ENCODE assay signal across 19 cellular contexts in the genomic region with DNA sequence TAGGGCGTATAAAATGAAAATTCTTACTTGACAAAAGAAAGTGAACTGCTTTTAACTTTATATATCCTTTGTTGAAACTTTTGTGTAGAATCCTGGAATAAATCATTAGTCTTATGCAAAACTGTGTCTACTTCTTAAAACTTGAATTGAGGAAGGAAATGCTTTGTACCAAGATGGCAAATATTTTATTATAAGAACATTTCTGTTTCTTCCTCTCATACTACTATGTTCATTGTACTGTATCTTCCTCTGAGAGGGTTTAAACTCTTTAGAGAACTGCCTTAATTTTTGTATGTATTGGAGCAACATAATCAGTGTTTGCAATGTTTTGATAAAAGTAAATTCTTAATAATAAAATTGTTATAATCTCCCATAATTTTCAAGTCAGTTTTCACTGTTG. TPM values are rescaled to one million over a fixed set of nuclear protein-coding genes. Genes with fewer than 3 reads are reported as not detected.
DNase-seq lines count a peak whose midpoint lies in the region; ATAC-seq and TF ChIP-seq lines count a peak whose summit lies in the region.
"Had no signal": no experiment of that assay in that cellular context is flagged by ENCODE, and none has a peak within 500 bp of the region (broad histone marks: within the 10 kb centered on the region; RNA-seq: fewer than 3 reads in every experiment).

No MANE protein-coding gene starts in this region.

- no peaks in the 10 kb centered on the region for H3K9me3 ChIP-seq in CD4-positive, alpha-beta memory T cell (ENCODE audit: control insufficient read depth in 1 of 2, low read length in 2 of 2)
- no peaks in the 10 kb centered on the region for H3K9me3 ChIP-seq in naive thymus-derived CD4-positive, alpha-beta T cell (ENCODE audit: control insufficient read depth in 2 of 3, low read length in 3 of 3)
- H3K9me3 ChIP-seq: body of pancreas, esophagus muscularis mucosa, lower lobe of right lung, psoas muscle, SJSA1 had no signal

- peak overlapping the region in 4 of 8 donors; percentile 16 to 70 (median 28) for H3K4me3 Mint-ChIP-seq in CD4-positive, alpha-beta memory T cell
- H3K4me3 Mint-ChIP-seq in activated B cell treated with CpG ODN at 0.5 μM for 24 hours: peak overlapping the region; percentile 55
- peak overlapping the region in 9 of 10 donors; percentile 6 to 94 (median 55) for H3K4me3 Mint-ChIP-seq in naive thymus-derived CD4-positive, alpha-beta T cell
- H3K4me3 Mint-ChIP-seq: nephron had no signal

- peaks cover 19 to 50% of the 10 kb centered on the region in 2 donors for H3K36me3 Mint-ChIP-seq in CD4-positive, alpha-beta memory T cell
- peaks cover 33% of the 10 kb centered on the region for H3K36me3 Mint-ChIP-seq in activated B cell treated with CpG ODN at 0.5 μM for 24 hours (ENCODE audit: low read depth)
- H3K36me3 Mint-ChIP-seq in naive thymus-derived CD4-positive, alpha-beta T cell: peaks cover 4 to 34% (median 27%) of the 10 kb centered on the region in 5 donors

- H3K79me2 ChIP-seq in ACC112 (ENCODE audit: control insufficient read depth, insufficient read depth, low read length, unreplicated experiment): peaks cover 3% of the 10 kb centered on the region

- TF ChIP-seq CTCF in activated B cell treated with CpG ODN at 0.5 μM for 24 hours (IDR thresholded peaks at IDR 0.05): no peak

- H3K4me3 ChIP-seq in ACC112 (ENCODE audit: low read depth, low read length): no peak overlapping the region
- no peak overlapping the region for H3K4me3 ChIP-seq in CD4-positive, alpha-beta memory T cell (ENCODE audit: low read length in 2 of 2)
- no peak overlapping the region for H3K4me3 ChIP-seq in naive thymus-derived CD4-positive, alpha-beta T cell (ENCODE audit: low read length)
- H3K4me3 ChIP-seq: body of pancreas, esophagus muscularis mucosa, lower lobe of right lung, psoas muscle, SJSA1 had no signal

- no peaks in the 10 kb centered on the region for H3K9me3 Mint-ChIP-seq in CD4-positive, alpha-beta memory T cell
- no peaks in the 10 kb centered on the region for H3K9me3 Mint-ChIP-seq in activated B cell treated with CpG ODN at 0.5 μM for 24 hours
- peaks cover 0 to 1% (median 0%) of the 10 kb centered on the region in 11 donors for H3K9me3 Mint-ChIP-seq in naive thymus-derived CD4-positive, alpha-beta T cell
- H3K9me3 Mint-ChIP-seq: nephron had no signal

- peaks cover 57 to 84% (median 73%) of the 10 kb centered on the region in 4 donors for H3K4me1 Mint-ChIP-seq in CD4-positive, alpha-beta memory T cell
- peaks cover 77% of the 10 kb centered on the region for H3K4me1 Mint-ChIP-seq in activated B cell treated with CpG ODN at 0.5 μM for 24 hours
- peaks cover 48 to 95% (median 91%) of the 10 kb centered on the region in 7 donors for H3K4me1 Mint-ChIP-seq in naive thymus-derived CD4-positive, alpha-beta T cell

- ATAC-seq in activated B cell treated with CpG ODN at 0.5 μM for 24 hours (ENCODE audit: low read depth) (peak; percentile 26), GM21529 (IDR thresholded peaks at IDR 0.05; ENCODE audit: unreplicated experiment) (no peak), HG03159 (IDR thresholded peaks at IDR 0.05; ENCODE audit: unreplicated experiment) (no peak)
- no peak for ATAC-seq in naive thymus-derived CD4-positive, alpha-beta T cell
- ATAC-seq: body of pancreas, lower lobe of right lung, psoas muscle had no signal

- intact Hi-C loops in CD4-positive, alpha-beta memory T cell (cut with micrococcal nuclease): loop anchor here (1.0 to 5.0 kb wide), 2 partner anchors 33 to 42 kb away; partner anchors contain the start of gene RASA2
- intact Hi-C loops in activated B cell treated with CpG ODN at 0.5 μM for 24 hours (cut with micrococcal nuclease): no loop called here
- intact Hi-C loops in naive thymus-derived CD4-positive, alpha-beta T cell (cut with micrococcal nuclease): no loop called here

- CTCF ChIA-PET in CD4-positive, alpha-beta memory T cell (lab: Charles Lee; ENCODE audit: partially characterized antibody): no interaction called here
- CTCF ChIA-PET in activated B cell treated with CpG ODN at 0.5 μM for 24 hours (lab: Charles Lee): no interaction called here
- CTCF ChIA-PET in naive thymus-derived CD4-positive, alpha-beta T cell (lab: Charles Lee): no interaction called here

- H3K4me1 ChIP-seq in ACC112 (ENCODE audit: control insufficient read depth, insufficient read depth, low read length, unreplicated experiment): peaks cover 27% of the 10 kb centered on the region
- H3K4me1 ChIP-seq in CD4-positive, alpha-beta memory T cell (ENCODE audit: insufficient read depth, low read length): peaks cover 98% of the 10 kb centered on the region
- H3K4me1 ChIP-seq in naive thymus-derived CD4-positive, alpha-beta T cell (ENCODE audit: control insufficient read depth in 2 of 2, insufficient read depth in 2 of 2, low read length in 2 of 2): peaks cover 26 to 87% of the 10 kb centered on the region in 2 donors

- H3K27me3 ChIP-seq in ACC112 (ENCODE audit: insufficient read depth, low read length): no peaks in the 10 kb centered on the region
- no peaks in the 10 kb centered on the region for H3K27me3 ChIP-seq in CD4-positive, alpha-beta memory T cell (ENCODE audit: insufficient read depth, low read length)
- H3K27me3 ChIP-seq in naive thymus-derived CD4-positive, alpha-beta T cell (ENCODE audit: control insufficient read depth in 2 of 2, insufficient read depth in 2 of 2, low read length in 2 of 2): no peaks in the 10 kb centered on the region
- H3K27me3 ChIP-seq: body of pancreas, esophagus muscularis mucosa, SJSA1 had no signal

- H3K27ac Mint-ChIP-seq in CD4-positive, alpha-beta memory T cell: peak overlapping the region; percentile 82 to 94 (median 92)
- peak overlapping the region; percentile 70 for H3K27ac Mint-ChIP-seq in activated B cell treated with CpG ODN at 0.5 μM for 24 hours
- peak overlapping the region in 8 of 9 donors; percentile 87 to 96 (median 94) for H3K27ac Mint-ChIP-seq in naive thymus-derived CD4-positive, alpha-beta T cell

- H2AFZ ChIP-seq in ACC112 (ENCODE audit: low read length, unreplicated experiment): no peak overlapping the region

- no peaks in the 10 kb centered on the region for H3K27me3 Mint-ChIP-seq in CD4-positive, alpha-beta memory T cell
- H3K27me3 Mint-ChIP-seq in activated B cell treated with CpG ODN at 0.5 μM for 24 hours: no peaks in the 10 kb centered on the region
- H3K27me3 Mint-ChIP-seq in naive thymus-derived CD4-positive, alpha-beta T cell: no peaks in the 10 kb centered on the region

- peaks cover 13% of the 10 kb centered on the region; the same call in 1 of the 2 replicates for H3K36me3 ChIP-seq in ACC112 (ENCODE audit: insufficient read depth, low read length)
- peaks cover 5% of the 10 kb centered on the region for H3K36me3 ChIP-seq in CD4-positive, alpha-beta memory T cell (ENCODE audit: insufficient read depth, low read length)
- peaks cover 0 to 5% (median 0%) of the 10 kb centered on the region in 3 experiments for H3K36me3 ChIP-seq in naive thymus-derived CD4-positive, alpha-beta T cell (ENCODE audit: control insufficient read depth in 2 of 3, insufficient read depth in 3 of 3, low read length in 3 of 3)

- DNase-seq in CD4-positive, alpha-beta memory T cell: no peak
- no peak for DNase-seq in activated B cell treated with CpG ODN at 0.5 μM for 24 hours
- DNase-seq in naive thymus-derived CD4-positive, alpha-beta T cell: no peak
- DNase-seq in islet precursor cell: no peak
- DNase-seq: activated CD4-positive, CD25-positive, alpha-beta regulatory T cell treated with anti-CD3 and anti-CD28 coated beads, Interleukin-2, amount 50 U/mL, for 72 hours; body of pancreas; cortex of kidney; lower lobe of right lung; NCI-H2081 treated with DMSO at 0.1 percent for 48 hours; NCI-H510A treated with DMSO at 0.1 percent for 48 hours; psoas muscle; stimulated activated naive CD4-positive, alpha-beta T cell treated with Interleukin-2 at 50 U/mL for 16 hours; T-helper 9 cell had no signal

- peak overlapping the region; percentile 79 for H3K27ac ChIP-seq in ACC112 (ENCODE audit: low read depth, low read length)
- H3K27ac ChIP-seq in CD4-positive, alpha-beta memory T cell (ENCODE audit: low read depth, low read length): no peak overlapping the region
- H3K27ac ChIP-seq in naive thymus-derived CD4-positive, alpha-beta T cell (ENCODE audit: low read depth, low read length): peak overlapping the region; percentile 62
- H3K27ac ChIP-seq: body of pancreas, lower lobe of right lung, psoas muscle, SJSA1 had no signal

- POLR2A ChIA-PET in CD4-positive, alpha-beta memory T cell (lab: Charles Lee; ENCODE audit: partially characterized antibody): no interaction called here
- POLR2A ChIA-PET in activated B cell treated with CpG ODN at 0.5 μM for 24 hours (lab: Charles Lee): no interaction called here
- POLR2A ChIA-PET in naive thymus-derived CD4-positive, alpha-beta T cell (lab: Charles Lee): no interaction called here

RNA-seq across cellular contexts. Expression of gene RASA2, which starts 42.0 kb away (rescaled TPM):
- 10 to 100 TPM; 78.9 to 80.9 TPM for total RNA-seq in CD4-positive, alpha-beta memory T cell
- polyA plus RNA-seq in CD4-positive, alpha-beta memory T cell: 10 to 100 TPM; 29.4 to 35.1 TPM
- 31.1 and 42.3 TPM in 2 replicates for total RNA-seq in activated B cell treated with CpG ODN at 0.5 μM for 24 hours
- total RNA-seq in naive thymus-derived CD4-positive, alpha-beta T cell: 100 to 1,000 TPM in 2 of 5 experiments, 10 to 100 TPM in 3; 51.9 to 120 (median 96.3) TPM
- 10 to 100 TPM; 51.0 to 59.8 TPM for polyA plus RNA-seq in naive thymus-derived CD4-positive, alpha-beta T cell
